25 cellular contexts compared by ENCODE assay signal in the genomic region with DNA sequence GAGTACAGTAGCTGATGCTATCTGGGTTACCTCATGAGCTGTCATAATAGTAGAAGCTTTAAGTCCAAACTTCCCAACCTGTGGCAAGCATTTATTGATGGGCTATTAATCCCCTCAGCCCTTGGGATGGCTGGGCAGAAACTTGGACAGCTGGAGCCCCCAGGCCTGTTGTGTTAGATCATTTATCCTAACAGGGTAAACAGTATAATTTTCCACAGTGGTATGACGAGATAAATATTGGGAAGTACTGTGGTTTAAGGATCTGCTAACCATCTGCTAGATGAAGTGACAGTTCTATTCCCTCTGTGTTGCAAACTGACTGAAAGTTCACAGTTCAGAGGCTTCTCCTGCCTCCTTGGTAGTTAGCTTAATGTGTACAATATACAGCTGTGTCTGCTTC.
"Had no signal": no experiment of that assay in that cellular context is flagged by ENCODE, and none has a peak within 500 bp of the region (broad histone marks: within the 10 kb centered on the region; RNA-seq: fewer than 3 reads in every experiment).

No MANE protein-coding gene starts in this region.

- H3K9me3 ChIP-seq: ovary, psoas muscle, right lobe of liver, sigmoid colon, thoracic aorta, thyroid gland, tibial nerve, upper lobe of left lung, vagina had no signal

- H3K27me3 ChIP-seq: neural progenitor cell, ovary, right lobe of liver, sigmoid colon, stomach, thyroid gland, tibial nerve, upper lobe of left lung, vagina had no signal

- DNase-seq: natural killer cell; occipital lobe; ovary; posterior cingulate gyrus; psoas muscle; right lobe of liver; sigmoid colon; small intestine; stimulated activated CD4-positive, alpha-beta T cell treated with anti-CD3 and anti-CD28 coated beads, Interleukin-15, amount 100 ng/mL, for 24 hours; stimulated activated CD4-positive, alpha-beta T cell treated with anti-CD3 and anti-CD28 coated beads, Interleukin-2, amount 100 ng/mL, for 24 hours; stimulated activated CD4-positive, alpha-beta T cell treated with anti-CD3 and anti-CD28 coated beads, Interleukin-2, amount 100 ng/mL, for 48 hours; stimulated activated CD4-positive, alpha-beta T cell treated with anti-CD3 and anti-CD28 coated beads, Interleukin-4, amount 100 ng/mL, for 24 hours; stimulated activated naive B cell treated with anti-CD40 and anti-IgM and Interleukin-4, amounts not matched to agents 10 μg/mL and 1 μg/mL and 100 μg/mL, for 72 hours; stimulated activated naive CD4-positive, alpha-beta T cell treated with Interleukin-2 at 50 U/mL for 16 hours; stomach; thyroid gland; trophoblast cell; upper lobe of left lung had no signal

- H3K27ac ChIP-seq: neural progenitor cell, ovary, parathyroid adenoma, psoas muscle, right lobe of liver, sigmoid colon, stomach, thoracic aorta, thyroid gland, tibial nerve, upper lobe of left lung, vagina had no signal

- FAIRE-seq: small intestine, urothelium cell line had no signal

- H3K4me3 ChIP-seq: neural progenitor cell, ovary, psoas muscle, right lobe of liver, sigmoid colon, stomach, thoracic aorta, thyroid gland, tibial nerve, upper lobe of left lung, vagina had no signal

- H3K36me3 ChIP-seq: neural progenitor cell, ovary, right lobe of liver, sigmoid colon, stomach, thoracic aorta, thyroid gland, tibial nerve, upper lobe of left lung, vagina had no signal

- H3K4me1 ChIP-seq: parathyroid adenoma, psoas muscle, right lobe of liver, sigmoid colon, stomach, thyroid gland, tibial nerve, upper lobe of left lung, vagina had no signal

- ATAC-seq: natural killer cell; psoas muscle; right lobe of liver; stimulated activated effector memory CD8-positive, alpha-beta T cell treated with anti-CD3 and anti-CD28 coated beads, Interleukin-12 subunit alpha, Interleukin-12 subunit beta, amount 100 ng/mL, for 72 hours; stimulated activated naive B cell treated with anti-CD40 and anti-IgM and Interleukin-4, amounts not matched to agents 10 μg/mL and 1 μg/mL and 100 μg/mL, for 72 hours had no signal
